ENCODE assay signal across 14 cellular contexts in genomic region chr1:201266276-201266675, GRCh38. TPM values are rescaled to one million over a fixed set of nuclear protein-coding genes. Genes with fewer than 3 reads are reported as not detected.
"Had no signal": no experiment of that assay in that cellular context is flagged by ENCODE, and none has a peak within 500 bp of the region (broad histone marks: within the 10 kb centered on the region; RNA-seq: fewer than 3 reads in every experiment).

No MANE protein-coding gene starts in this region.

- H3K27me3 ChIP-seq: body of pancreas, right atrium auricular region had no signal

- H3K36me3 ChIP-seq: left ventricle myocardium inferior, neutrophil, right atrium auricular region had no signal

- DNase-seq: activated CD4-positive, alpha-beta T cell treated with anti-CD3 and anti-CD28 coated beads for 4 hours; activated CD8-positive, alpha-beta memory T cell treated with anti-CD3 and anti-CD28 coated beads, Interleukin-2, amount 50 U/mL, for 4 hours; activated CD8-positive, alpha-beta T cell treated with anti-CD3 and anti-CD28 coated beads for 36 hours; activated gamma-delta T cell; activated T-cell treated with anti-CD3 and anti-CD28 coated beads, Interleukin-2, amount 50 U/mL, for 72 hours; body of pancreas; cerebellar nuclear complex; hippocampal formation; left ventricle myocardium inferior; natural killer cell; T-helper 2 cell had no signal

- H3K4me3 ChIP-seq: body of pancreas, left ventricle myocardium inferior, right atrium auricular region had no signal

- H3K9me3 ChIP-seq: body of pancreas, left ventricle myocardium inferior, neutrophil, right atrium auricular region had no signal

- H3K27ac ChIP-seq: body of pancreas, left ventricle myocardium inferior, neutrophil, right atrium auricular region had no signal

- H3K4me1 ChIP-seq: body of pancreas, left ventricle myocardium inferior had no signal

RNA-seq across cellular contexts. Expression of gene PKP1, which starts 17.0 kb away (rescaled TPM):
- total RNA-seq: activated CD8-positive, alpha-beta T cell treated with anti-CD3 and anti-CD28 coated beads for 36 hours; activated naive CD4-positive, alpha-beta T cell treated with anti-CD3 and anti-CD28 coated beads, Interleukin-2, amount 50 U/mL, for 72 hours; activated T-cell treated with anti-CD3 and anti-CD28 coated beads, Interleukin-2, amount 50 U/mL, for 72 hours; natural killer cell had no signal
